1 cellular context compared by ENCODE assay signal in the genomic region with DNA sequence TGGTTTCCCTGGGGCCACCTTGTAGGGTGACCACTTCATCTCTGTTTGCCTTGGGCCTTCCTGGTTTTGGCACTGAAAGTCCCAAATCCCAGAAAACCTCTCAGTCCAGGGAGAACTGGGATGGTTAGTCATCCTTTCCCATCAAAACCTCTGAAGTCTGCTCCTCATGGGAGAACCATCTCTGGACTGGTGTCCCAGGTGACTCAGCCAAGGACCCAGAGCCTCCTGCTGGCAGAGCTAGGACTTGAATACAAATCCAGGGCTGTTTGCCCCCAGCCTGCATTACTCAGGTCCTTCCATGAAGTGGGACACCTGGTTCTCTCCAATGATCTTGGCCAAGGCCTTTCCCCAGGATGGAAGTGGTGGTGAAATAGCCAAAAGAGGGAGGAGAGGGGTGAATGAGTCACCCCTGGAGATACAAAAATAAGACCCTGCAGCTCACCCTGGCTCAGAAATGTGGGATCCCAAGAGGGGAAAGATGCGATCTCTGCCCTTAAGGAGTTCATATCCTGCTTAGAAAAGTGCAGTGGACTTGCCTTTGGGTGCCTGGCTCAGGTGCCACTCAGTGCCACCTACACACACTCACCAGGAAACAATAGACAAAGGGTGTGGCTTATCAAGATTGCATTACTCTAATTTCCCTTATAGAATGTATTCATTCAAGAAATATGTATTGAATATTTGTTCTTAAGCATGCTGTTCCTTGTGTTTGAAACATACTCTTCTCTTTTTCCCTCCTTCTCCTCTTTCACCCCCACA.
TF ChIP-seq lines count a peak whose summit lies in the region.

No MANE protein-coding gene starts in this region.

TF ChIP-seq in GM12878, 131 proteins besides CTCF, POLR2A, EP300 and RAD21:
- TF ChIP-seq RBBP5 (conservative IDR thresholded peaks at IDR 0.05) = no peak
- no peak for TF ChIP-seq JUND (IDR thresholded peaks at IDR 0.05; ENCODE audit: low read depth, low read length)
- TF ChIP-seq NFXL1 (IDR thresholded peaks at IDR 0.05; ENCODE audit: borderline replicate concordance) = no peak
- no peak for TF ChIP-seq IKZF1 (conservative IDR thresholded peaks at IDR 0.05)
TF ChIP-seq in GM12878: peak in this region for 0.
